8 cellular contexts compared by ENCODE assay signal in the genomic region with DNA sequence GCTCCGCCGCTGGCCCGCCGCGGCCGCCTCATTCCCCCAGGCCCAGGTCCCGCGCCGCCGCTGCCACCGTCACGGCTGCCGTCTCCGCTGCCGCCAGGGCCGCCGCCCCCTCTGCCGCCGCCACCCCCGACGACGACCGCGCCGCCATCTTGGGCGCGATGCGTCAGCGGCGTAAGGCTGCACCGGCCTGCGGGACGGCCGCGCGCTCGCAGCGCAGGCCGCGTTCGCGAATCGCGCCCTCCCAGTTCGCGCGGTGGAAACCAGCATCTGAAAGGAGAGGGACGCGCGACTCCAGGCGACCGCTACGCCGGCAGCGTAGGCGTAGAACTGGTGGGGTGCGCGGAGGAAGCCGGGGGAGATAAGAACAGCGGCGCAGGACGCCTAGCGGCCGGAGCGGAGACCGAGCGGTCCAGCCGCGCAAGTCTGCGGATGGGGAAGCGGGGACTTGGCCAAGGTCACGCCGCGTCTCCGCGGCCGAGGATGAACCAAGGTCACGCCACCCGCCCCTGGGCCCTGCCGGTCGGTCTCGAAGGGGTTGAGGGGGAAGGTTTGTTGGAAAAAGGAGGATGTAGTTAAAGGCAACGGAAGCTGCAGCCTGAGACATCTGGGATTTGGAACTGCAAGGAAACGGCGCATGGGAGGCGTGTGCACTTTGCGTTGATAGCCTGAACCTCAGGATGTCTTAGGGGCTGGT. TPM values are rescaled to one million over a fixed set of nuclear protein-coding genes. Genes with fewer than 3 reads are reported as not detected.
DNase-seq lines count a peak whose midpoint lies in the region; ATAC-seq and TF ChIP-seq lines count a peak whose summit lies in the region.

TSS of gene NUDT3 (minus strand) at position 173 of the 694 bp plus-strand sequence. CDS start 307 bp downstream, outside the sequence.

- no peaks in the 10 kb centered on the region for H3K27me3 Mint-ChIP-seq in activated T-helper 17 cell treated with anti-CD3 and anti-CD28 coated beads, Interleukin-2, amount 50 U/mL, for 72 hours
- H3K27me3 Mint-ChIP-seq in natural killer cell treated with Interleukin-12 subunit alpha and Interleukin-12 subunit beta and Interleukin-15 and Interleukin-18, amount 100 ng/mL, for 72 hours = no peaks in the 10 kb centered on the region

- H3K9me3 Mint-ChIP-seq in activated T-helper 17 cell treated with anti-CD3 and anti-CD28 coated beads, Interleukin-2, amount 50 U/mL, for 72 hours = no peaks in the 10 kb centered on the region
- no peaks in the 10 kb centered on the region for H3K9me3 Mint-ChIP-seq in natural killer cell treated with Interleukin-12 subunit alpha and Interleukin-12 subunit beta and Interleukin-15 and Interleukin-18, amount 100 ng/mL, for 72 hours

- peaks cover 13% of the 10 kb centered on the region for H3K4me1 Mint-ChIP-seq in activated T-helper 17 cell treated with anti-CD3 and anti-CD28 coated beads, Interleukin-2, amount 50 U/mL, for 72 hours
- peaks cover 8 to 14% of the 10 kb centered on the region in 2 donors for H3K4me1 Mint-ChIP-seq in natural killer cell treated with Interleukin-12 subunit alpha and Interleukin-12 subunit beta and Interleukin-15 and Interleukin-18, amount 100 ng/mL, for 72 hours (ENCODE audit: low read depth in 2 of 2)

- H3K36me3 Mint-ChIP-seq in activated T-helper 17 cell treated with anti-CD3 and anti-CD28 coated beads, Interleukin-2, amount 50 U/mL, for 72 hours (ENCODE audit: low read depth) = no peaks in the 10 kb centered on the region
- H3K36me3 Mint-ChIP-seq in natural killer cell treated with Interleukin-12 subunit alpha and Interleukin-12 subunit beta and Interleukin-15 and Interleukin-18, amount 100 ng/mL, for 72 hours = no peaks in the 10 kb centered on the region

- H3K27ac Mint-ChIP-seq in activated T-helper 17 cell treated with anti-CD3 and anti-CD28 coated beads, Interleukin-2, amount 50 U/mL, for 72 hours = peak within 1 kb of the TSS; percentile 75
- H3K27ac Mint-ChIP-seq in natural killer cell treated with Interleukin-12 subunit alpha and Interleukin-12 subunit beta and Interleukin-15 and Interleukin-18, amount 100 ng/mL, for 72 hours = peak within 1 kb of the TSS; percentile 57 to 60

- peak; percentile 90 for ATAC-seq in activated T-helper 17 cell treated with anti-CD3 and anti-CD28 coated beads, Interleukin-2, amount 50 U/mL, for 72 hours (replicated peaks)
- ATAC-seq in natural killer cell treated with Interleukin-12 subunit alpha and Interleukin-12 subunit beta and Interleukin-15 and Interleukin-18, amount 100 ng/mL, for 72 hours = peak; percentile 95 to 97
- ATAC-seq in stimulated activated naive CD8-positive, alpha-beta T cell treated with anti-CD3 and anti-CD28 coated beads, Interleukin-15, Interleukin-2, amounts not matched to agents 100 U/mL and 50 U/mL, for 24 hours = peak; percentile 92

- no peak within 1 kb of the TSS for H3K4me3 Mint-ChIP-seq in activated T-helper 17 cell treated with anti-CD3 and anti-CD28 coated beads, Interleukin-2, amount 50 U/mL, for 72 hours
- no peak within 1 kb of the TSS for H3K4me3 Mint-ChIP-seq in natural killer cell treated with Interleukin-12 subunit alpha and Interleukin-12 subunit beta and Interleukin-15 and Interleukin-18, amount 100 ng/mL, for 72 hours

- DNase-seq in EL = peak; percentile 92
- DNase-seq in GOT3 (lab: John Stamatoyannopoulos, UW) = peak; percentile 83
- DNase-seq in RPMI8226 = peak; percentile 97
- DNase-seq in fibroblast of peridontal ligament (ENCODE audit: extremely low read depth) = peak; percentile 91
- DNase-seq in natural killer cell treated with Interleukin-12 subunit alpha and Interleukin-12 subunit beta and Interleukin-15 and Interleukin-18, amount 100 ng/mL, for 72 hours (ENCODE audit: low spot score) = peak; percentile 98
- DNase-seq in stimulated activated naive CD8-positive, alpha-beta T cell treated with anti-CD3 and anti-CD28 coated beads, Interleukin-15, Interleukin-2, amounts not matched to agents 100 U/mL and 50 U/mL, for 24 hours = peak; percentile 95

- TF ChIP-seq CTCF in LNCAP (IDR thresholded peaks at IDR 0.05) = peak; percentile 62

RNA-seq across cellular contexts. Expression of gene NUDT3, which starts in this region (rescaled TPM):
- total RNA-seq in activated T-helper 17 cell treated with anti-CD3 and anti-CD28 coated beads, Interleukin-2, amount 50 U/mL, for 72 hours = 10 to 100 TPM in 1 of 2 donors, 1 to 10 TPM in 1; 7.9 to 12.8 TPM
- total RNA-seq in natural killer cell treated with Interleukin-12 subunit alpha and Interleukin-12 subunit beta and Interleukin-15 and Interleukin-18, amount 100 ng/mL, for 72 hours = 10 to 100 TPM in 1 of 2 donors, 1 to 10 TPM in 1; 9.2 to 15.4 TPM

Comparison
In these comparisons a context has a peak if more than half of its experiments do, and no peak if none do; other contexts are left out.
1. Peak in every context shown above with its lines: DNase-seq and ATAC-seq.